In the genomic region with DNA sequence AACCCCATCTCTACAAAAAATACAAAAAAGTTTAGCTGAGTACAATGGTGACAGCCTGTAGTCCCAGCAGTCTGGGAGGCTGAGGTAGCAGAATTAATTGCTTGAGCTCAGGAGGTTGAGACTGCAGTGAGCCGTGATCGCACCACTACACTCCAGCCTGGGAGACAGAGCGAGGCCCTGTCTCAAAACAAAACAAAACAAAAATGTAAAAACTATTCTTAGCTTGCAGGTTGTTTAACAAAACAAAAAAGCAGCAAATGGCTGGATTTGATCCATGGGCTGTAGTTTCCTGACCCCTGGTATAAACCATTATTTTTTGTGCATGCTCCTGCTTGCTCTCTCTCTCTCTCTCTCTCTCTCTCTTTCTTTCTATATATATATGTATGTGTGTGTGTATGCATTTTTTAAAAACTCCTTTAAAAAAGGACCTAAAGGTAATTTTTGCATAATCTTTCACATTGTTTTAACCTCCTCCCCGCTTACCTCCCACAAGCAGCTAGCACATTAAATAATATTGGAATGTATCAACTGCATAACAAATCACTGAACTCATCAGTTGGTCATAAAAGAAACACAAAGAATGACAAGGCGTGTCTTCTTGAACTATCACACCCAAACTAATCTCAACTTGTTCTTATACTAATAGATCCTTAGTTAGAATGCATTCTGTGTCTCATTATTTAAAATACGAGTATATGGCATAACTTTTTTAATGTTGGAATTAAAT, we compare ENCODE assay signal across 14 cellular contexts. TPM values are rescaled to one million over a fixed set of nuclear protein-coding genes. Genes with fewer than 3 reads are reported as not detected.
DNase-seq lines count a peak whose midpoint lies in the region; ATAC-seq and TF ChIP-seq lines count a peak whose summit lies in the region.
"Had no signal": no experiment of that assay in that cellular context is flagged by ENCODE, and none has a peak within 500 bp of the region (broad histone marks: within the 10 kb centered on the region; RNA-seq: fewer than 3 reads in every experiment).

No MANE protein-coding gene starts in this region.

- H3K4me3 ChIP-seq in mammary epithelial cell (replicated peaks in 1 of 3; ENCODE audit: insufficient read depth in 1 of 3, low read depth in 2 of 3, low read length in 3 of 3) (peak overlapping the region; percentile 83 to 93 (median 93)), tibial artery (no peak overlapping the region)

- peak overlapping the region; percentile 91 for H3K4me2 ChIP-seq in mammary epithelial cell (ENCODE audit: insufficient read depth, low read depth, low read length)

- H3K27ac ChIP-seq in mammary epithelial cell (ENCODE audit: insufficient read depth, low read depth, low read length) = peak overlapping the region; percentile 99
- no peak overlapping the region for H3K27ac ChIP-seq in tibial artery

- peaks cover 55% of the 10 kb centered on the region for H3K36me3 ChIP-seq in mammary epithelial cell (ENCODE audit: insufficient read depth, low read length)
- no peaks in the 10 kb centered on the region for H3K36me3 ChIP-seq in tibial artery

- in situ Hi-C loops in mammary epithelial cell (cut with MboI; ENCODE audit: low sequenced_read_pairs in 2 of 2) = loop anchor here (5.0 to 10.0 kb wide), 4 partner anchors 37 to 225 kb away; no protein-coding TSS in a partner anchor

- no peaks in the 10 kb centered on the region for H3K9me3 ChIP-seq in mammary epithelial cell (replicated peaks; ENCODE audit: insufficient read depth, low read length)
- no peaks in the 10 kb centered on the region for H3K9me3 ChIP-seq in tibial artery

- H3K27me3 ChIP-seq in mammary epithelial cell (ENCODE audit: insufficient read depth, low read length) = no peaks in the 10 kb centered on the region
- H3K27me3 ChIP-seq in tibial artery = no peaks in the 10 kb centered on the region

- H2AFZ ChIP-seq in mammary epithelial cell (ENCODE audit: low read depth, low read length) = no peak overlapping the region

- dilution Hi-C loops in mammary epithelial cell (cut with HindIII; ENCODE audit: low sequenced_read_pairs) = loop anchor here (10.0 kb wide), 1 partner anchor 55 kb away; no protein-coding TSS in a partner anchor

- H4K20me1 ChIP-seq in mammary epithelial cell (ENCODE audit: insufficient read depth, low read length) = peaks cover 20% of the 10 kb centered on the region

- CTCF ChIA-PET in mammary epithelial cell (lab: Charles Lee; ENCODE audit: low non-redundant PET) = interaction anchor here (0.6 to 0.7 kb wide), 2 partner anchors 40 to 361 kb away, joined by 3 read pairs; no protein-coding TSS in a partner anchor

- TF ChIP-seq CTCF in mammary epithelial cell (conservative IDR thresholded peaks at IDR 0.05 in 1 of 2, IDR thresholded peaks at IDR 0.05 in 1 of 2; ENCODE audit: extremely low read depth in 1 of 2, insufficient read depth in 1 of 2, low read depth in 1 of 2, low read length in 2 of 2) (no peak), tibial artery (IDR thresholded peaks at IDR 0.05) (no peak)

- H3K9ac ChIP-seq in mammary epithelial cell (ENCODE audit: insufficient read depth, low read length) = peak overlapping the region; percentile 100

- peak; percentile 18 for DNase-seq in AG08396 (ENCODE audit: low spot score)
- peak; percentile 52 for DNase-seq in HT-29 (ENCODE audit: low spot score)
- peak; percentile 69 for DNase-seq in mammary epithelial cell
- DNase-seq in iris pigment epithelial cell (ENCODE audit: low read depth) = peak; percentile 60
- no peak for DNase-seq in Kasumi-1 (lab: John Stamatoyannopoulos, UW)
- no peak for DNase-seq in NCI-H345 treated with DMSO at 0.1 percent for 48 hours (lab: John Stamatoyannopoulos, UW; ENCODE audit: unreplicated experiment)
- no peak for DNase-seq in tibial artery
- DNase-seq: activated CD4-positive, alpha-beta T cell treated with anti-CD3 and anti-CD28 coated beads for 48 hours; activated naive CD4-positive, alpha-beta T cell treated with anti-CD3 and anti-CD28 coated beads for 36 hours; CD4-positive, alpha-beta memory T cell; left colon; NCI-H1105; retina had no signal

- H3K79me2 ChIP-seq in mammary epithelial cell (ENCODE audit: insufficient read depth, low read length) = peaks cover 76% of the 10 kb centered on the region

- intact Hi-C loops in mammary epithelial cell (cut with micrococcal nuclease) (no loop called here), tibial artery (cut with DNase I; ENCODE audit: low total_unique reads) (no loop called here)

- 18% methylated on average over 6 of the region's 6 CpGs for WGBS in mammary epithelial cell (ENCODE audit: low coverage, missing lambda C conversion rate)

- ATAC-seq in HG03469 (IDR thresholded peaks at IDR 0.05; ENCODE audit: unreplicated experiment) = no peak
- ATAC-seq: left colon had no signal

- H3K4me1 ChIP-seq in mammary epithelial cell (ENCODE audit: insufficient read depth, low read length) = peaks cover 11% of the 10 kb centered on the region
- H3K4me1 ChIP-seq in tibial artery = peaks cover 0 to 4% (median 0%) of the 10 kb centered on the region in 4 donors

- BruUV-seq in mammary epithelial cell (replicated peaks; lab: Mats Ljungman, UMichigan) = TSS peak; percentile 9

RNA-seq across cellular contexts. Expression of gene AREG, which starts 4.8 kb away (rescaled TPM):
- total RNA-seq in HT-29 (2014; rRNA removed; shearing (Covaris generic)) = 156 and 173 TPM in 2 replicates
- total RNA-seq in mammary epithelial cell = 1,000 to 10,000 TPM in 1 of 2 donors, 100 to 1,000 TPM in 1; 540 to 2,145 TPM
- 1,137 TPM for polyA plus RNA-seq in mammary epithelial cell
- 894 TPM for polyA minus RNA-seq in mammary epithelial cell

Comparison
In these comparisons a context has a peak if more than half of its experiments do, and no peak if none do; other contexts are left out.
1. DNase-seq: peak in AG08396 (single experiment), HT-29 (single experiment), mammary epithelial cell (single experiment) and iris pigment epithelial cell (single experiment); none in Kasumi-1 (0 of 2), NCI-H345 treated with DMSO at 0.1 percent for 48 hours (single experiment) and tibial artery (0 of 2).
2. H3K4me3 ChIP-seq: peak in mammary epithelial cell (3 of 3); none in tibial artery (0 of 2).